25 cellular contexts compared by ENCODE assay signal in the genomic region with DNA sequence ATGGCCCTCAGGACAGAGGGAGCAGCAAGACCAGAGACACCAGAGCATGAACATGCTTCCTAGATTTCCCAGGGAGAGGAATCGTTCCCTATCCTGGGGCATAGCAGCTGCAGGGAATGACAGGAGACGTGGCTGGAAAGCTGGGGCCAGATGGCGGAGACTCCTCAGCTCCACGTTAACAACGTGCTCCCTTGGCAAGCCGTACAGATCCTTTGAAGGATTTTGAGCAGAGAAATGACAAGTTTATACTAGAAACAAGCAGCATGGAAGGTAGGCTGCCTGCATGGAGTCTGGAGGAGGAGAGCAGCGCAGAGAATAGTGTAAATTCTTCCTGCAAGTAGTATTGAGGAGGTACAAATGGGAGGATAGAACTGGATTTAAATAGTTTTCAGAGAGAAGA. TPM values are rescaled to one million over a fixed set of nuclear protein-coding genes. Genes with fewer than 3 reads are reported as not detected.
DNase-seq lines count a peak whose midpoint lies in the region; ATAC-seq and TF ChIP-seq lines count a peak whose summit lies in the region.
"Had no signal": no experiment of that assay in that cellular context is flagged by ENCODE, and none has a peak within 500 bp of the region (broad histone marks: within the 10 kb centered on the region; RNA-seq: fewer than 3 reads in every experiment).

No MANE protein-coding gene starts in this region.

- peaks cover 80% of the 10 kb centered on the region for H3K4me1 ChIP-seq in psoas muscle

- H3K9me3 ChIP-seq in psoas muscle: no peaks in the 10 kb centered on the region
- H3K9me3 ChIP-seq: esophagus squamous epithelium, transverse colon had no signal

- no peak for ATAC-seq in effector memory CD8-positive, alpha-beta T cell (replicated peaks)
- ATAC-seq in psoas muscle: no peak
- ATAC-seq: foreskin keratinocyte, Right ventricle myocardium inferior had no signal

- H3K27ac ChIP-seq in psoas muscle (peak overlapping the region; percentile 97), brain microvascular endothelial cell (no peak overlapping the region)
- H3K27ac ChIP-seq: 22Rv1, C4-2B, esophagus squamous epithelium, foreskin keratinocyte, transverse colon had no signal

- in situ Hi-C loops in brain microvascular endothelial cell (cut with HindIII; ENCODE audit: low pct_ligation_motif_present, low sequenced_read_pairs): no loop called here

- peaks cover 53 to 76% of the 10 kb centered on the region in 2 donors for H3K4me1 Mint-ChIP-seq in effector memory CD8-positive, alpha-beta T cell (ENCODE audit: low read depth in 2 of 2)

- H3K27me3 ChIP-seq in psoas muscle (ENCODE audit: insufficient read depth in 3 of 3, low read length in 2 of 3) (no peaks in the 10 kb centered on the region), brain microvascular endothelial cell (replicated peaks) (no peaks in the 10 kb centered on the region)
- H3K27me3 ChIP-seq: esophagus squamous epithelium, foreskin keratinocyte, transverse colon had no signal

- peak overlapping the region in 1 of 2 donors; percentile 5 for H3K27ac Mint-ChIP-seq in effector memory CD8-positive, alpha-beta T cell
- H3K27ac Mint-ChIP-seq: activated CD4-positive, alpha-beta memory T cell treated with anti-CD3 and anti-CD28 coated beads, Interleukin-2, amount 10 ng/mL, durations not matched to agents 7 days and 5 days had no signal

- DNase-seq in DMS 273 (lab: John Stamatoyannopoulos, UW; ENCODE audit: unreplicated experiment): peak; percentile 55
- no peak for DNase-seq in DMS 273 treated with DMSO at 0.1 percent for 48 hours (lab: John Stamatoyannopoulos, UW)
- peak; percentile 31 for DNase-seq in NCI-H446 treated with DMSO at 0.1 percent for 48 hours (lab: John Stamatoyannopoulos, UW)
- DNase-seq in effector memory CD8-positive, alpha-beta T cell: no peak
- DNase-seq in psoas muscle: no peak
- DNase-seq in ecto neural progenitor cell (ENCODE audit: low spot score): no peak
- no peak for DNase-seq in brain microvascular endothelial cell
- no peak for DNase-seq in SHP77 treated with DMSO at 0.1 percent for 48 hours (lab: John Stamatoyannopoulos, UW)
- DNase-seq: activated CD4-positive, alpha-beta memory T cell treated with anti-CD3 and anti-CD28 coated beads, Interleukin-2, amount 10 ng/mL, durations not matched to agents 7 days and 5 days; activated CD4-positive, CD25-positive, alpha-beta regulatory T cell treated with anti-CD3 and anti-CD28 coated beads, Interleukin-2, amount 50 U/mL, for 72 hours; activated CD8-positive, alpha-beta memory T cell treated with anti-CD3 and anti-CD28 coated beads, Interleukin-2, amount 50 U/mL, for 48 hours; activated effector memory CD4-positive, alpha-beta T cell treated with anti-CD3 and anti-CD28 coated beads, Interleukin-2, amount 50 U/mL, for 16 hours; esophagus squamous epithelium; foreskin keratinocyte; kidney glomerular epithelial cell; MV-4-11; NCI-H146; NCI-H526; stimulated activated CD4-positive, alpha-beta T cell treated with anti-CD3 and anti-CD28 coated beads, Interleukin-15, amount 100 ng/mL, for 24 hours; stimulated activated CD4-positive, alpha-beta T cell treated with anti-CD3 and anti-CD28 coated beads, Interleukin-4, amount 100 ng/mL, for 4 hours; T-helper 2 cell; transverse colon had no signal

- peak overlapping the region; percentile 30 to 32 for H3K4me3 Mint-ChIP-seq in effector memory CD8-positive, alpha-beta T cell
- H3K4me3 Mint-ChIP-seq: activated CD4-positive, alpha-beta memory T cell treated with anti-CD3 and anti-CD28 coated beads, Interleukin-2, amount 10 ng/mL, durations not matched to agents 7 days and 5 days had no signal

- no peak for TF ChIP-seq CTCF in psoas muscle (IDR thresholded peaks at IDR 0.05)
- no peak for TF ChIP-seq CTCF in brain microvascular endothelial cell (IDR thresholded peaks at IDR 0.05; ENCODE audit: low read depth, low read length, missing control alignments)

- no peak overlapping the region for H3K4me3 ChIP-seq in psoas muscle
- no peak overlapping the region for H3K4me3 ChIP-seq in brain microvascular endothelial cell (ENCODE audit: low read depth, low read length)
- H3K4me3 ChIP-seq: esophagus squamous epithelium, transverse colon had no signal

- no peaks in the 10 kb centered on the region for H3K27me3 Mint-ChIP-seq in effector memory CD8-positive, alpha-beta T cell
- H3K27me3 Mint-ChIP-seq: activated CD4-positive, alpha-beta memory T cell treated with anti-CD3 and anti-CD28 coated beads, Interleukin-2, amount 10 ng/mL, durations not matched to agents 7 days and 5 days had no signal

- WGBS in psoas muscle, 3 donors: 43 to 53% (median 47%) methylated on average over 7 of the region's 7 CpGs

- H3K9me3 Mint-ChIP-seq in effector memory CD8-positive, alpha-beta T cell: no peaks in the 10 kb centered on the region
- H3K9me3 Mint-ChIP-seq: activated CD4-positive, alpha-beta memory T cell treated with anti-CD3 and anti-CD28 coated beads, Interleukin-2, amount 10 ng/mL, durations not matched to agents 7 days and 5 days had no signal

- peaks cover 90% of the 10 kb centered on the region for H3K36me3 Mint-ChIP-seq in effector memory CD8-positive, alpha-beta T cell (ENCODE audit: insufficient read depth)

- peaks cover 2 to 46% of the 10 kb centered on the region in 2 donors for H3K36me3 ChIP-seq in psoas muscle (ENCODE audit: insufficient read depth in 1 of 2, low read depth in 1 of 2)
- peaks cover 23% of the 10 kb centered on the region for H3K36me3 ChIP-seq in brain microvascular endothelial cell (replicated peaks)

- intact Hi-C loops in psoas muscle (cut with DNase I): loop anchor here in 1 of 2 donors (5.0 kb wide), 1 partner anchor 42 kb away; no protein-coding TSS in a partner anchor

RNA-seq across cellular contexts. Expression of gene MYLIP, which starts 11.7 kb away (rescaled TPM):
- 10 to 100 TPM in 3 of 4 donors, 1 to 10 TPM in 1; 7.9 to 23.4 (median 14.7) TPM for total RNA-seq in psoas muscle
- 10 to 100 TPM in 2 of 3 donors, 1 to 10 TPM in 1; 3.9 to 21.1 (median 15.4) TPM for polyA plus RNA-seq in psoas muscle

Comparison
In these comparisons a context has a peak if more than half of its experiments do, and no peak if none do; other contexts are left out.
1. DNase-seq: peak in DMS 273 (single experiment) and NCI-H446 treated with DMSO at 0.1 percent for 48 hours (single experiment); none in DMS 273 treated with DMSO at 0.1 percent for 48 hours (single experiment), effector memory CD8-positive, alpha-beta T cell (0 of 3), psoas muscle (0 of 2), ecto neural progenitor cell (single experiment), brain microvascular endothelial cell (single experiment) and SHP77 treated with DMSO at 0.1 percent for 48 hours (single experiment).